1 cellular context compared by ENCODE assay signal in the genomic region with DNA sequence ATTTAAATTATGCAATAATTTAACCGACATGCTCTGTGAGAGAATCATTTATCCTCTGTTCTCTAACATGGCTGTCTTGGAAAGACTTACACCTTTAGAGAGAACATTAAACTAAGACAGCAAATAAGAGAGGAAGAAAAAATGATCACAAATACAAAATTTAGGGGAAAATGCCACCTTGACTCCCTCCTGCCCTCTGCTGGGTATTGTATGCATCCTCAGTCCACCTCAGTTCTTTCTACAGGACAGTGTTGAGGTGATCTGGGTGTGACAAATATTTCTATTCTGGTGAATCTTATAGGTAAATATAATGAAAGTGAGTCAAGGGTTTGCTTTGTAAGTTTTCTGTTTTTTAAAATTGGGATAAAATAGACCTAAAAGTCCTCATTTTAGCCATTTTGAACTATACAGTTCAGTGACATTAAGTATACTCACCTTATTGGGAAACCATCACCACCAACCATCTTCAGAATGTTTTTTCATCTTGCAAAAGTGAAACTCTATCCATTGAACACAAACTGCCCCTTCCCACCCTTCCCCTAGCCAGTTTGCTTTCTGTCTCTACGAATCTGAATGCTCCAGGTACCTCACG.
TF ChIP-seq lines count a peak whose summit lies in the region.

No MANE protein-coding gene starts in this region.

TF ChIP-seq in GM23338, 12 proteins besides CTCF, POLR2A, EP300 and RAD21 (continued from another document):
- TF ChIP-seq JUNB (IDR thresholded peaks at IDR 0.05; ENCODE audit: unreplicated experiment): no peak
- no peak for TF ChIP-seq ZNF114 (CRISPR knock-in tag; IDR thresholded peaks at IDR 0.05)
- TF ChIP-seq ZNF331 (CRISPR knock-in tag; IDR thresholded peaks at IDR 0.05; ENCODE audit: low read depth): no peak
- TF ChIP-seq, protein P1, sequence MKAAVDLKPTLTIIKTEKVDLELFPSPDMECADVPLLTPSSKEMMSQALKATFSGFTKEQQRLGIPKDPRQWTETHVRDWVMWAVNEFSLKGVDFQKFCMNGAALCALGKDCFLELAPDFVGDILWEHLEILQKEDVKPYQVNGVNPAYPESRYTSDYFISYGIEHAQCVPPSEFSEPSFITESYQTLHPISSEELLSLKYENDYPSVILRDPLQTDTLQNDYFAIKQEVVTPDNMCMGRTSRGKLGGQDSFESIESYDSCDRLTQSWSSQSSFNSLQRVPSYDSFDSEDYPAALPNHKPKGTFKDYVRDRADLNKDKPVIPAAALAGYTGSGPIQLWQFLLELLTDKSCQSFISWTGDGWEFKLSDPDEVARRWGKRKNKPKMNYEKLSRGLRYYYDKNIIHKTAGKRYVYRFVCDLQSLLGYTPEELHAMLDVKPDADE (IDR thresholded peaks at IDR 0.05): no peak
TF ChIP-seq in GM23338: peak in this region for 0.
